1 cellular context compared by ENCODE assay signal in the genomic region with DNA sequence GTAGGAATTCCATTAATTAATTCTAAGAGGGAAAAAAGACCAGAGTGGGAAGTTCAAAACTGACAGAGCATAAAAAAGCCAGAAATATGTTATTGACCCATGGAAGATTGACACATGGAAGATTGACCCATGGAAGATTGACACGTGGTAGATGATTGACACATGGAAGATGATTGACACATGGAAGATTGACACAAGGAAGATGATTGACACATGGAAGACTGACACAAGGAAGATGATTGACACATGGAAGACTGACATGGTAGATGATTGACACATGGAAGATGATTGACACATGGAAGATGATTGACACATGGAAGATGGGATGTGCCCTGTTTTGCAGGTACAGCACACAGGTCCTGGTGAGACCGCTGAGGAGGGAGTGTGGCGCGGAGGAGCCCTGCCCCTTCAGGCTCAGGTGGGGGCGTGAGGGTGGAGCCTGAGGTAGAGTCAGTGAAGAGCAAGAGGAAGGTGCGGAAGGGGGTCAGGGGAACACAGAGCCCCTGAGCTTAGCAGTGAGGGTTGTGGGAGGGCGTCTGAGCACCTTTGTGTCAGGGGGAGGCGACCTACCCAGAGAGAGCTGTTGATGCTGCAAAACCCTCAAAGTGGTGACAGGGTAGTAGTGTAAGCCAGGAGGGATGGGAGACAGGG.
TF ChIP-seq lines count a peak whose summit lies in the region.

No MANE protein-coding gene starts in this region.

TF ChIP-seq in HEK293, 187 proteins besides CTCF, POLR2A, EP300 and RAD21 (continued from another document):
- TF ChIP-seq, protein P1, sequence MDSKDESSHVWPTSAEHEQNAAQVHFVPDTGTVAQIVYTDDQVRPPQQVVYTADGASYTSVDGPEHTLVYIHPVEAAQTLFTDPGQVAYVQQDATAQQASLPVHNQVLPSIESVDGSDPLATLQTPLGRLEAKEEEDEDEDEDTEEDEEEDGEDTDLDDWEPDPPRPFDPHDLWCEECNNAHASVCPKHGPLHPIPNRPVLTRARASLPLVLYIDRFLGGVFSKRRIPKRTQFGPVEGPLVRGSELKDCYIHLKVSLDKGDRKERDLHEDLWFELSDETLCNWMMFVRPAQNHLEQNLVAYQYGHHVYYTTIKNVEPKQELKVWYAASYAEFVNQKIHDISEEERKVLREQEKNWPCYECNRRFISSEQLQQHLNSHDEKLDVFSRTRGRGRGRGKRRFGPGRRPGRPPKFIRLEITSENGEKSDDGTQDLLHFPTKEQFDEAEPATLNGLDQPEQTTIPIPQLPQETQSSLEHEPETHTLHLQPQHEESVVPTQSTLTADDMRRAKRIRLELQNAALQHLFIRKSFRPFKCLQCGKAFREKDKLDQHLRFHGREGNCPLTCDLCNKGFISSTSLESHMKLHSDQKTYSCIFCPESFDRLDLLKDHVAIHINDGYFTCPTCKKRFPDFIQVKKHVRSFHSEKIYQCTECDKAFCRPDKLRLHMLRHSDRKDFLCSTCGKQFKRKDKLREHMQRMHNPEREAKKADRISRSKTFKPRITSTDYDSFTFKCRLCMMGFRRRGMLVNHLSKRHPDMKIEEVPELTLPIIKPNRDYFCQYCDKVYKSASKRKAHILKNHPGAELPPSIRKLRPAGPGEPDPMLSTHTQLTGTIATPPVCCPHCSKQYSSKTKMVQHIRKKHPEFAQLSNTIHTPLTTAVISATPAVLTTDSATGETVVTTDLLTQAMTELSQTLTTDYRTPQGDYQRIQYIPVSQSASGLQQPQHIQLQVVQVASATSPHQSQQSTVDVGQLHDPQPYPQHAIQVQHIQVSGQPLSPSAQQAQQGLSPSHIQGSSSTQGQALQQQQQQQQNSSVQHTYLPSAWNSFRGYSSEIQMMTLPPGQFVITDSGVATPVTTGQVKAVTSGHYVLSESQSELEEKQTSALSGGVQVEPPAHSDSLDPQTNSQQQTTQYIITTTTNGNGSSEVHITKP (tag by site-specific recombination; IDR thresholded peaks at IDR 0.05): no peak
- no peak for TF ChIP-seq ZNF146 (tag by site-specific recombination; IDR thresholded peaks at IDR 0.05)
TF ChIP-seq in HEK293: peak in this region for 1.
